1 cellular context compared by ENCODE assay signal in genomic region chr4:69907151-69907550, GRCh38.
TF ChIP-seq lines count a peak whose summit lies in the region.

No MANE protein-coding gene starts in this region.

TF ChIP-seq in IMR-90, 13 proteins besides CTCF, POLR2A, EP300 and RAD21:
- TF ChIP-seq CEBPB (IDR thresholded peaks at IDR 0.05; ENCODE audit: low read depth, low read length) (no peak), MAFK (IDR thresholded peaks at IDR 0.05; ENCODE audit: low read depth, low read length) (no peak), FOS (IDR thresholded peaks at IDR 0.05; ENCODE audit: low read depth, low read length) (no peak), RFX5 (IDR thresholded peaks at IDR 0.05; ENCODE audit: low read depth, low read length) (no peak), SMC3 (IDR thresholded peaks at IDR 0.05; ENCODE audit: low read depth, low read length) (no peak), BHLHE40 (IDR thresholded peaks at IDR 0.05; ENCODE audit: low read depth, low read length) (no peak), ELK1 (IDR thresholded peaks at IDR 0.05; ENCODE audit: borderline replicate concordance, low read depth, low read length) (no peak), MAZ (IDR thresholded peaks at IDR 0.05; ENCODE audit: borderline replicate concordance, low read depth, low read length) (no peak), CHD1 (IDR thresholded peaks at IDR 0.05; ENCODE audit: low read depth, low read length) (no peak), MXI1 (IDR thresholded peaks at IDR 0.05; ENCODE audit: borderline replicate concordance, low read depth, low read length) (no peak), RCOR1 (IDR thresholded peaks at IDR 0.05; ENCODE audit: insufficient replicate concordance, low read length) (no peak)
